11 cellular contexts compared by ENCODE assay signal in the genomic region with DNA sequence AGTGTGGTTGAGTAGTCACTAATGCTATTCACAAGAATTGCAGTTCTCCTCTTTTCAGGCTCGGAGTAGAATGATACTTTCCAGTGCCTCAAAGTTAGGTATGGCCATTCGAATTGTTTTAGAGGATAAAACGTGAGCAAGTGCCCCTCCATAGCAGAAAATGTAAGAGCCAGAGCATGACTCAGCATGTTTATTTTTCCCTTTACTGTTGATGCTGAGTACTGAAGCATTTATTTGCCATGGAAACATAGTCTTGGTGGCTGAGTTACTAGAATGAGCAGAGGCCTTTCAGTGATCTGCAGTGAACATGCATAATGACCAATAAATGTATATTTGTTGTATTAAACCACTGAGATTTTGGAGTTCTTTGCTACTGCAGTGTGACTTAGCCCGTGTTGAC.
DNase-seq lines count a peak whose midpoint lies in the region; ATAC-seq and TF ChIP-seq lines count a peak whose summit lies in the region.
"Had no signal": no experiment of that assay in that cellular context is flagged by ENCODE, and none has a peak within 500 bp of the region (broad histone marks: within the 10 kb centered on the region; RNA-seq: fewer than 3 reads in every experiment).

No MANE protein-coding gene starts in this region.

- intact Hi-C loops in HCT116 (cut with micrococcal nuclease) (no loop called here), Right ventricle myocardium inferior (cut with DNase I) (no loop called here)

- H3K4me3 Mint-ChIP-seq in activated naive CD8-positive, alpha-beta T cell treated with anti-CD3 and anti-CD28 coated beads for 36 hours: no peak overlapping the region

- no peaks in the 10 kb centered on the region for H3K9me2 ChIP-seq in HCT116 (ENCODE audit: insufficient read depth)

- no peaks in the 10 kb centered on the region for H3K36me3 Mint-ChIP-seq in activated naive CD8-positive, alpha-beta T cell treated with anti-CD3 and anti-CD28 coated beads for 36 hours

- no peaks in the 10 kb centered on the region for H3K9me3 ChIP-seq in HCT116 (ENCODE audit: control insufficient read depth in 1 of 2, insufficient read depth in 1 of 2, low read depth in 1 of 2, low read length in 2 of 2)
- H3K9me3 ChIP-seq: lower lobe of right lung, transverse colon had no signal

- TF ChIP-seq CTCF in HCT116 (IDR thresholded peaks at IDR 0.05 in 2 of 3, conservative IDR thresholded peaks at IDR 0.05 in 1 of 3; ENCODE audit: borderline replicate concordance in 1 of 3, insufficient read depth in 1 of 3, low read depth in 2 of 3, low read length in 2 of 3): no peak
- no peak for TF ChIP-seq CTCF in foreskin keratinocyte (conservative IDR thresholded peaks at IDR 0.05)

- TF ChIP-seq RAD21 in HCT116 (IDR thresholded peaks at IDR 0.05; ENCODE audit: low read depth): no peak

- CTCF ChIA-PET in HCT116 (lab: Charles Lee): no interaction called here

- peak; percentile 43 for DNase-seq in AG08395 (ENCODE audit: low spot score)
- DNase-seq in HCT116 (ENCODE audit: low read depth, low spot score): no peak
- peak; percentile 55 for DNase-seq in SHP77 treated with DMSO at 0.1 percent for 48 hours (lab: John Stamatoyannopoulos, UW)
- no peak for DNase-seq in foreskin keratinocyte
- no peak for DNase-seq in activated naive CD8-positive, alpha-beta T cell treated with anti-CD3 and anti-CD28 coated beads for 36 hours
- no peak for DNase-seq in Right ventricle myocardium inferior (ENCODE audit: missing footprints)
- DNase-seq: lower lobe of right lung; stimulated activated CD4-positive, alpha-beta T cell treated with anti-CD3 and anti-CD28 coated beads, Interleukin-15, amount 100 ng/mL, for 24 hours; transverse colon had no signal

- H2AFZ ChIP-seq in HCT116 (ENCODE audit: low read depth, low read length, poor library complexity, severe bottlenecking): peak overlapping the region; percentile 89

- H3K4me3 ChIP-seq in HCT116 (replicated peaks in 1 of 2; ENCODE audit: low read depth in 1 of 2, low read length in 2 of 2): no peak overlapping the region
- H3K4me3 ChIP-seq: lower lobe of right lung, transverse colon had no signal

- no peak overlapping the region for H3K27ac Mint-ChIP-seq in activated naive CD8-positive, alpha-beta T cell treated with anti-CD3 and anti-CD28 coated beads for 36 hours

- H3K4me1 ChIP-seq in HCT116 (ENCODE audit: control insufficient read depth in 1 of 2, insufficient read depth in 2 of 2, low read length in 2 of 2) (peaks cover 0 to 5% of the 10 kb centered on the region in 2 experiments; a peak in 1 of 4 replicates), foreskin keratinocyte (no peaks in the 10 kb centered on the region)
- H3K4me1 ChIP-seq: lower lobe of right lung, transverse colon had no signal

- no peaks in the 10 kb centered on the region for H3K9me3 Mint-ChIP-seq in activated naive CD8-positive, alpha-beta T cell treated with anti-CD3 and anti-CD28 coated beads for 36 hours

- no TSS peak for BruUV-seq in HCT116 (replicated peaks; lab: Mats Ljungman, UMichigan)

- H3K79me2 ChIP-seq in HCT116 (ENCODE audit: insufficient read depth, low read length): no peaks in the 10 kb centered on the region

- RAD21 ChIA-PET in HCT116 (lab: Charles Lee; ENCODE audit: low non-redundant PET in 1 of 2, low total read pairs in 2 of 2, uncharacterized antibody in 2 of 2, unreplicated experiment in 2 of 2): no interaction called here

- H3K27me3 ChIP-seq in HCT116 (ENCODE audit: insufficient read depth, low read length) (no peaks in the 10 kb centered on the region), foreskin keratinocyte (no peaks in the 10 kb centered on the region)
- H3K27me3 ChIP-seq: transverse colon had no signal

- H3K27ac ChIP-seq in HCT116 (ENCODE audit: low read depth, low read length): no peak overlapping the region
- no peak overlapping the region for H3K27ac ChIP-seq in foreskin keratinocyte
- H3K27ac ChIP-seq: lower lobe of right lung, transverse colon had no signal

- no peaks in the 10 kb centered on the region for H3K36me3 ChIP-seq in HCT116 (ENCODE audit: control insufficient read depth in 1 of 2, insufficient read depth in 2 of 2, low read length in 2 of 2)
- H3K36me3 ChIP-seq: lower lobe of right lung, transverse colon had no signal

- H3K4me2 ChIP-seq in HCT116 (ENCODE audit: low read length): no peak overlapping the region

- H3K4me1 Mint-ChIP-seq in activated naive CD8-positive, alpha-beta T cell treated with anti-CD3 and anti-CD28 coated beads for 36 hours: no peaks in the 10 kb centered on the region

- H3K9ac ChIP-seq in HCT116 (ENCODE audit: low read length): no peak overlapping the region

- no peak for ATAC-seq in HCT116
- peak; percentile 47 for ATAC-seq in foreskin keratinocyte
- no peak for ATAC-seq in HG03378 (IDR thresholded peaks at IDR 0.05; ENCODE audit: unreplicated experiment)
- ATAC-seq in GM18520 (IDR thresholded peaks at IDR 0.05; ENCODE audit: unreplicated experiment): no peak
- ATAC-seq in Right ventricle myocardium inferior: no peak

- no peaks in the 10 kb centered on the region for H4K20me1 ChIP-seq in HCT116 (ENCODE audit: insufficient read depth)

- POLR2A ChIA-PET in HCT116 (lab: Charles Lee): interaction anchor here (1.2 kb wide), 1 partner anchor 16 kb away, joined by 3 read pairs; no protein-coding TSS in a partner anchor

- TF ChIP-seq POLR2A in HCT116 (IDR thresholded peaks at IDR 0.05; ENCODE audit: borderline replicate concordance, extremely low read depth, insufficient read depth, insufficient read length): no peak

- H3K27me3 Mint-ChIP-seq in activated naive CD8-positive, alpha-beta T cell treated with anti-CD3 and anti-CD28 coated beads for 36 hours: no peaks in the 10 kb centered on the region

TF ChIP-seq in HCT116, 20 proteins besides CTCF, POLR2A, EP300 and RAD21:
- TF ChIP-seq ZFX (IDR thresholded peaks at IDR 0.05): no peak
- TF ChIP-seq, protein P1, sequence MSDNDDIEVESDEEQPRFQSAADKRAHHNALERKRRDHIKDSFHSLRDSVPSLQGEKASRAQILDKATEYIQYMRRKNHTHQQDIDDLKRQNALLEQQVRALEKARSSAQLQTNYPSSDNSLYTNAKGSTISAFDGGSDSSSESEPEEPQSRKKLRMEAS (IDR thresholded peaks at IDR 0.05): no peak
- TF ChIP-seq CBX3 (IDR thresholded peaks at IDR 0.05; ENCODE audit: low read depth): no peak
- TF ChIP-seq EZH2 (IDR thresholded peaks at IDR 0.05): no peak
- no peak for TF ChIP-seq FOSL1 (IDR thresholded peaks at IDR 0.05; ENCODE audit: low read depth)
- TF ChIP-seq, protein P2, sequence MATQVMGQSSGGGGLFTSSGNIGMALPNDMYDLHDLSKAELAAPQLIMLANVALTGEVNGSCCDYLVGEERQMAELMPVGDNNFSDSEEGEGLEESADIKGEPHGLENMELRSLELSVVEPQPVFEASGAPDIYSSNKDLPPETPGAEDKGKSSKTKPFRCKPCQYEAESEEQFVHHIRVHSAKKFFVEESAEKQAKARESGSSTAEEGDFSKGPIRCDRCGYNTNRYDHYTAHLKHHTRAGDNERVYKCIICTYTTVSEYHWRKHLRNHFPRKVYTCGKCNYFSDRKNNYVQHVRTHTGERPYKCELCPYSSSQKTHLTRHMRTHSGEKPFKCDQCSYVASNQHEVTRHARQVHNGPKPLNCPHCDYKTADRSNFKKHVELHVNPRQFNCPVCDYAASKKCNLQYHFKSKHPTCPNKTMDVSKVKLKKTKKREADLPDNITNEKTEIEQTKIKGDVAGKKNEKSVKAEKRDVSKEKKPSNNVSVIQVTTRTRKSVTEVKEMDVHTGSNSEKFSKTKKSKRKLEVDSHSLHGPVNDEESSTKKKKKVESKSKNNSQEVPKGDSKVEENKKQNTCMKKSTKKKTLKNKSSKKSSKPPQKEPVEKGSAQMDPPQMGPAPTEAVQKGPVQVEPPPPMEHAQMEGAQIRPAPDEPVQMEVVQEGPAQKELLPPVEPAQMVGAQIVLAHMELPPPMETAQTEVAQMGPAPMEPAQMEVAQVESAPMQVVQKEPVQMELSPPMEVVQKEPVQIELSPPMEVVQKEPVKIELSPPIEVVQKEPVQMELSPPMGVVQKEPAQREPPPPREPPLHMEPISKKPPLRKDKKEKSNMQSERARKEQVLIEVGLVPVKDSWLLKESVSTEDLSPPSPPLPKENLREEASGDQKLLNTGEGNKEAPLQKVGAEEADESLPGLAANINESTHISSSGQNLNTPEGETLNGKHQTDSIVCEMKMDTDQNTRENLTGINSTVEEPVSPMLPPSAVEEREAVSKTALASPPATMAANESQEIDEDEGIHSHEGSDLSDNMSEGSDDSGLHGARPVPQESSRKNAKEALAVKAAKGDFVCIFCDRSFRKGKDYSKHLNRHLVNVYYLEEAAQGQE (IDR thresholded peaks at IDR 0.05; ENCODE audit: low read depth): no peak
- no peak for TF ChIP-seq ZNF274 (IDR thresholded peaks at IDR 0.05; ENCODE audit: low read depth, low read length)
- TF ChIP-seq, protein P3, sequence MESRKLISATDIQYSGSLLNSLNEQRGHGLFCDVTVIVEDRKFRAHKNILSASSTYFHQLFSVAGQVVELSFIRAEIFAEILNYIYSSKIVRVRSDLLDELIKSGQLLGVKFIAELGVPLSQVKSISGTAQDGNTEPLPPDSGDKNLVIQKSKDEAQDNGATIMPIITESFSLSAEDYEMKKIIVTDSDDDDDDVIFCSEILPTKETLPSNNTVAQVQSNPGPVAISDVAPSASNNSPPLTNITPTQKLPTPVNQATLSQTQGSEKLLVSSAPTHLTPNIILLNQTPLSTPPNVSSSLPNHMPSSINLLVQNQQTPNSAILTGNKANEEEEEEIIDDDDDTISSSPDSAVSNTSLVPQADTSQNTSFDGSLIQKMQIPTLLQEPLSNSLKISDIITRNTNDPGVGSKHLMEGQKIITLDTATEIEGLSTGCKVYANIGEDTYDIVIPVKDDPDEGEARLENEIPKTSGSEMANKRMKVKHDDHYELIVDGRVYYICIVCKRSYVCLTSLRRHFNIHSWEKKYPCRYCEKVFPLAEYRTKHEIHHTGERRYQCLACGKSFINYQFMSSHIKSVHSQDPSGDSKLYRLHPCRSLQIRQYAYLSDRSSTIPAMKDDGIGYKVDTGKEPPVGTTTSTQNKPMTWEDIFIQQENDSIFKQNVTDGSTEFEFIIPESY (IDR thresholded peaks at IDR 0.05; ENCODE audit: extremely low read depth, insufficient replicate concordance, low read length): no peak
- TF ChIP-seq SIN3A (IDR thresholded peaks at IDR 0.05; ENCODE audit: low read depth): no peak
- TF ChIP-seq ELF1 (IDR thresholded peaks at IDR 0.05; ENCODE audit: borderline replicate concordance, low read depth): no peak
TF ChIP-seq in HCT116: peak in this region for 0.

Comparison
In these comparisons a context has a peak if more than half of its experiments do, and no peak if none do; other contexts are left out.
1. DNase-seq: peak in AG08395 (single experiment) and SHP77 treated with DMSO at 0.1 percent for 48 hours (single experiment); none in HCT116 (single experiment), foreskin keratinocyte (0 of 2), activated naive CD8-positive, alpha-beta T cell treated with anti-CD3 and anti-CD28 coated beads for 36 hours (single experiment) and Right ventricle myocardium inferior (single experiment).